In genomic region chr18:12243272-12243671, GRCh38 we compare ENCODE assay signal across 7 cellular contexts. TPM values are rescaled to one million over a fixed set of nuclear protein-coding genes. Genes with fewer than 3 reads are reported as not detected.
"Had no signal": no experiment of that assay in that cellular context is flagged by ENCODE, and none has a peak within 500 bp of the region (broad histone marks: within the 10 kb centered on the region; RNA-seq: fewer than 3 reads in every experiment).

No MANE protein-coding gene starts in this region.

RNA-seq across cellular contexts. Expression of gene CIDEA, which starts 10.9 kb away (rescaled TPM):
- total RNA-seq: cerebellum, chondrocyte, colonic mucosa, endodermal cell, esophagus muscularis mucosa, fibroblast of villous mesenchyme had no signal
- polyA plus RNA-seq: endothelial cell of umbilical vein had no signal
